In genomic region chr7:116955340-116955739, GRCh38 we compare ENCODE assay signal across 9 cellular contexts. TPM values are rescaled to one million over a fixed set of nuclear protein-coding genes. Genes with fewer than 3 reads are reported as not detected.
DNase-seq lines count a peak whose midpoint lies in the region; ATAC-seq, FAIRE-seq and TF ChIP-seq lines count a peak whose summit lies in the region.
"Had no signal": no experiment of that assay in that cellular context is flagged by ENCODE, and none has a peak within 500 bp of the region (broad histone marks: within the 10 kb centered on the region; RNA-seq: fewer than 3 reads in every experiment).

No MANE protein-coding gene starts in this region.

- TF ChIP-seq CTCF in AG04449 (IDR thresholded peaks at IDR 0.05; ENCODE audit: insufficient read depth, low read length, missing control alignments) (no peak), HEK293 (tag by site-specific recombination; IDR thresholded peaks at IDR 0.05) (no peak), body of pancreas (IDR thresholded peaks at IDR 0.05) (no peak), GM20000 (IDR thresholded peaks at IDR 0.05; ENCODE audit: extremely low read depth, missing control alignments) (no peak)

- no peak for DNase-seq in AG04449 (ENCODE audit: low read depth, low spot score)
- DNase-seq in body of pancreas: no peak
- peak; percentile 10 for DNase-seq in midbrain (lab: John Stamatoyannopoulos, UW)
- no peak for DNase-seq in GM12891 (ENCODE audit: insufficient read length, low spot score)
- DNase-seq in GM20000 (ENCODE audit: low spot score): no peak
- DNase-seq in DMS53 treated with DMSO at 0.1 percent for 48 hours (lab: John Stamatoyannopoulos, UW; ENCODE audit: unreplicated experiment): no peak
- DNase-seq: stimulated activated CD4-positive, alpha-beta T cell treated with anti-CD3 and anti-CD28 coated beads, Interleukin-2, amount 100 ng/mL, for 24 hours had no signal

- H3K9me3 ChIP-seq in HEK293 (ENCODE audit: control insufficient read depth, insufficient read depth, low read depth, low read length) (no peaks in the 10 kb centered on the region), body of pancreas (no peaks in the 10 kb centered on the region)

- H3K36me3 ChIP-seq in HEK293 (ENCODE audit: control insufficient read depth in 2 of 2, insufficient read depth in 1 of 2, low read length in 2 of 2) (no peaks in the 10 kb centered on the region), body of pancreas (replicated peaks in 1 of 2; ENCODE audit: insufficient read depth in 1 of 2, low read depth in 2 of 2) (no peaks in the 10 kb centered on the region)

- CTCF ChIA-PET in AG04449 (lab: Yijun Ruan, JAX): no interaction called here
- CTCF ChIA-PET in HEK293 (lab: Yijun Ruan, JAX): no interaction called here

- H3K27me3 ChIP-seq in body of pancreas: no peaks in the 10 kb centered on the region

- ATAC-seq in body of pancreas (no peak), GM21367 (IDR thresholded peaks at IDR 0.05; ENCODE audit: unreplicated experiment) (no peak)

- peaks cover 11% of the 10 kb centered on the region for H3K4me1 ChIP-seq in HEK293 (ENCODE audit: control insufficient read depth, insufficient read depth, low read length)
- peaks cover 42% of the 10 kb centered on the region for H3K4me1 ChIP-seq in body of pancreas

- TF ChIP-seq POLR2A in body of pancreas (IDR thresholded peaks at IDR 0.05) (no peak), GM12891 (IDR thresholded peaks at IDR 0.05; ENCODE audit: low read depth, low read length) (no peak; the same call in 1 of the 2 replicates)

- no peak for FAIRE-seq in GM12891 (lab: Jason Lieb, UNC)

- H3K27ac ChIP-seq in HEK293 (ENCODE audit: extremely low read depth, low read depth, low read length): no peak overlapping the region
- H3K27ac ChIP-seq in body of pancreas: peak overlapping the region; percentile 59 to 100 (median 98)

- intact Hi-C loops in body of pancreas (cut with DNase I): no loop called here

- POLR2A ChIA-PET in AG04449 (lab: Yijun Ruan, JAX) (no interaction called here), HEK293 (lab: Yijun Ruan, JAX) (no interaction called here)

- H3K4me3 ChIP-seq in AG04449 (ENCODE audit: low read depth, low read length) (peak overlapping the region; percentile 87; the same call in 1 of the 2 replicates), HEK293 (ENCODE audit: low read depth, low read length) (peak overlapping the region; percentile 83), body of pancreas (no peak overlapping the region)

TF ChIP-seq in HEK293, 187 proteins besides CTCF, POLR2A, EP300 and RAD21 (continues in another document):
- TF ChIP-seq ZFP69B (tag by site-specific recombination; IDR thresholded peaks at IDR 0.05) (0 out of 2 replicates have a peak, but pooled peaks have one; percentile 32), ZNF354C (tag by site-specific recombination; IDR thresholded peaks at IDR 0.05; ENCODE audit: borderline replicate concordance, low read depth) (no peak), KLF9 (tag by site-specific recombination; IDR thresholded peaks at IDR 0.05; ENCODE audit: low read depth) (no peak), ZNF202 (tag by site-specific recombination; IDR thresholded peaks at IDR 0.05; ENCODE audit: borderline replicate concordance) (no peak), ZNF324 (tag by site-specific recombination; IDR thresholded peaks at IDR 0.05) (no peak), ZNF416 (tag by site-specific recombination; IDR thresholded peaks at IDR 0.05) (no peak), ZNF24 (tag by site-specific recombination; IDR thresholded peaks at IDR 0.05) (no peak), ZNF610 (tag by site-specific recombination; IDR thresholded peaks at IDR 0.05; ENCODE audit: borderline replicate concordance) (no peak), ZNF777 (tag by site-specific recombination; IDR thresholded peaks at IDR 0.05; ENCODE audit: borderline replicate concordance) (no peak), ZNF692 (tag by site-specific recombination; IDR thresholded peaks at IDR 0.05) (peak; percentile 21; the same call in 1 of the 2 replicates), PRDM6 (tag by site-specific recombination; IDR thresholded peaks at IDR 0.05) (no peak), EGR2 (tag by site-specific recombination; IDR thresholded peaks at IDR 0.05; ENCODE audit: low read depth) (no peak), PRDM1 (tag by site-specific recombination; IDR thresholded peaks at IDR 0.05) (peak; percentile 51; the same call in 1 of the 2 replicates), ZFP37 (tag by site-specific recombination; IDR thresholded peaks at IDR 0.05) (no peak), ZNF112 (tag by site-specific recombination; IDR thresholded peaks at IDR 0.05) (no peak)

TF ChIP-seq in GM12891, 5 proteins besides CTCF, POLR2A, EP300 and RAD21:
- TF ChIP-seq TAF1 (IDR thresholded peaks at IDR 0.05; ENCODE audit: low read depth, low read length) (no peak), SPI1 (IDR thresholded peaks at IDR 0.05; ENCODE audit: low read depth, low read length) (no peak), PAX5 (IDR thresholded peaks at IDR 0.05; ENCODE audit: insufficient read depth, low read length, severe bottlenecking) (no peak), POU2F2 (IDR thresholded peaks at IDR 0.05; ENCODE audit: low read depth, low read length) (no peak), POLR2AphosphoS5 (IDR thresholded peaks at IDR 0.05; ENCODE audit: low read depth, low read length) (no peak)
TF ChIP-seq in GM12891: peak in this region for 0.

RNA-seq across cellular contexts. Expression of gene ST7, which starts 2.0 kb away (rescaled TPM):
- total RNA-seq in body of pancreas: 10 to 100 TPM; 24.6 to 34.3 TPM
- polyA plus RNA-seq in GM12891 (2012; ENCODE audit: low read depth, missing spikeins): 56.6 TPM

Comparison
In these comparisons a context has a peak if more than half of its experiments do, and no peak if none do; other contexts are left out.
1. H3K4me3 ChIP-seq: peak in AG04449 (single experiment) and HEK293 (single experiment); none in body of pancreas (0 of 2).